ENCODE assay signal across 1 cellular context in genomic region chr18:8771930-8772329, GRCh38.
TF ChIP-seq lines count a peak whose summit lies in the region.

No MANE protein-coding gene starts in this region.

TF ChIP-seq in IMR-90, 13 proteins besides CTCF, POLR2A, EP300 and RAD21 (continued from another document):
- no peak for TF ChIP-seq USF2 (IDR thresholded peaks at IDR 0.05; ENCODE audit: low read depth, low read length)
TF ChIP-seq in IMR-90: peak in this region for 0.
